ENCODE assay signal across 19 cellular contexts in the genomic region with DNA sequence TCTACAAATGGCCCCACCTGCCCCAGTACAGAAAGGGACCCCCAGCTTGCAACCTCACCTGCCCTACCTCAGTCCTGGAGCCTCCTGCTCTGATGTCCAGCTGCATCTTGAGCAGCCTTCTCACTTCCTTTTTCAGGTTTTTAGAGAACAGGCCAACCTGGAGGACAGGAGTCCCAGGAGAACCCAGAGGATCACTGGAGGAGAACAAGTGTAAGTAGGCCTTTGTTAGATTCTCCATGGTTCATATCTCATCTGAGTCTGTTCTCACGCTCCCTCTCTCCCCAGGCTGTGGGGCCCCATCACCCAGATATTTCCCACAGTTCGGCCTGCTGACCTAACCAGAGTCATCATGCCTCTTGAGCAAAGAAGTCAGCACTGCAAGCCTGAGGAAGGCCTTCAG. TPM values are rescaled to one million over a fixed set of nuclear protein-coding genes. Genes with fewer than 3 reads are reported as not detected.
DNase-seq lines count a peak whose midpoint lies in the region; ATAC-seq and TF ChIP-seq lines count a peak whose summit lies in the region.
"Had no signal": no experiment of that assay in that cellular context is flagged by ENCODE, and none has a peak within 500 bp of the region (broad histone marks: within the 10 kb centered on the region; RNA-seq: fewer than 3 reads in every experiment).

No MANE protein-coding gene starts in this region.

- BruUV-seq in Calu3 (replicated peaks; lab: Mats Ljungman, UMichigan) = no TSS peak

- no peaks in the 10 kb centered on the region for H3K9me3 Mint-ChIP-seq in type B pancreatic cell
- no peaks in the 10 kb centered on the region for H3K9me3 Mint-ChIP-seq in Calu3 (ENCODE audit: low read depth, unreplicated experiment)
- H3K9me3 Mint-ChIP-seq: activated naive CD4-positive, alpha-beta T cell treated with anti-CD3 and anti-CD28 coated beads, Interleukin-2, amount 50 U/mL, for 72 hours; stimulated activated effector memory CD8-positive, alpha-beta T cell treated with anti-CD3 and anti-CD28 coated beads, Interleukin-12 subunit alpha, Interleukin-12 subunit beta, amount 100 ng/mL, for 72 hours had no signal

- H3K27me3 Mint-ChIP-seq in type B pancreatic cell (no peaks in the 10 kb centered on the region), Calu3 (ENCODE audit: unreplicated experiment) (peaks cover 64% of the 10 kb centered on the region)

- H3K27ac Mint-ChIP-seq in type B pancreatic cell (no peak overlapping the region), Calu3 (ENCODE audit: unreplicated experiment) (no peak overlapping the region)
- H3K27ac Mint-ChIP-seq: activated naive CD4-positive, alpha-beta T cell treated with anti-CD3 and anti-CD28 coated beads, Interleukin-2, amount 50 U/mL, for 72 hours; neural progenitor cell; stimulated activated effector memory CD8-positive, alpha-beta T cell treated with anti-CD3 and anti-CD28 coated beads, Interleukin-12 subunit alpha, Interleukin-12 subunit beta, amount 100 ng/mL, for 72 hours had no signal

- TF ChIP-seq CTCF in type B pancreatic cell (conservative IDR thresholded peaks at IDR 0.05) = no peak
- TF ChIP-seq CTCF in Calu3 (IDR thresholded peaks at IDR 0.05; ENCODE audit: unreplicated experiment) = no peak

- CTCF ChIA-PET in Calu3 (lab: Charles Lee) = no interaction called here

- ATAC-seq in GM19043 (IDR thresholded peaks at IDR 0.05; ENCODE audit: low read depth, unreplicated experiment) (peak; percentile 85), GM21786 (IDR thresholded peaks at IDR 0.05; ENCODE audit: unreplicated experiment) (peak; percentile 75), HG03175 (IDR thresholded peaks at IDR 0.05; ENCODE audit: unreplicated experiment) (peak; percentile 81)
- ATAC-seq: activated naive CD4-positive, alpha-beta T cell treated with anti-CD3 and anti-CD28 coated beads, Interleukin-2, amount 50 U/mL, for 72 hours; body of pancreas; stimulated activated effector memory CD8-positive, alpha-beta T cell treated with anti-CD3 and anti-CD28 coated beads, Interleukin-12 subunit alpha, Interleukin-12 subunit beta, amount 100 ng/mL, for 72 hours had no signal

- DNase-seq in type B pancreatic cell (ENCODE audit: extremely low spot score, unreplicated experiment) = no peak
- DNase-seq in Calu3 = no peak
- no peak for DNase-seq in T1000 (lab: John Stamatoyannopoulos, UW)
- DNase-seq in superior temporal gyrus (ENCODE audit: extremely low spot score) = no peak
- DNase-seq: activated CD4-positive, alpha-beta T cell treated with anti-CD3 and anti-CD28 coated beads, Interleukin-2, amount 50 U/mL, for 4 hours; body of pancreas; foreskin fibroblast; kidney glomerular epithelial cell; midbrain; NCI-H1436 treated with DMSO at 0.1 percent for 48 hours; NCI-H226; transverse colon had no signal

- H3K4me1 Mint-ChIP-seq in type B pancreatic cell (ENCODE audit: unreplicated experiment) (no peaks in the 10 kb centered on the region), Calu3 (ENCODE audit: low read depth, unreplicated experiment) (peaks cover 12% of the 10 kb centered on the region)
- H3K4me1 Mint-ChIP-seq: stimulated activated effector memory CD8-positive, alpha-beta T cell treated with anti-CD3 and anti-CD28 coated beads, Interleukin-12 subunit alpha, Interleukin-12 subunit beta, amount 100 ng/mL, for 72 hours had no signal

- no peak overlapping the region for H3K4me3 Mint-ChIP-seq in type B pancreatic cell
- no peak overlapping the region for H3K4me3 Mint-ChIP-seq in Calu3 (ENCODE audit: low read depth, unreplicated experiment)
- H3K4me3 Mint-ChIP-seq: neural progenitor cell; stimulated activated effector memory CD8-positive, alpha-beta T cell treated with anti-CD3 and anti-CD28 coated beads, Interleukin-12 subunit alpha, Interleukin-12 subunit beta, amount 100 ng/mL, for 72 hours had no signal

- intact Hi-C loops in Calu3 (cut with micrococcal nuclease; ENCODE audit: unreplicated experiment) = no loop called here

- H3K36me3 Mint-ChIP-seq in type B pancreatic cell (no peaks in the 10 kb centered on the region), Calu3 (ENCODE audit: insufficient read depth, unreplicated experiment) (no peaks in the 10 kb centered on the region)
- H3K36me3 Mint-ChIP-seq: activated naive CD4-positive, alpha-beta T cell treated with anti-CD3 and anti-CD28 coated beads, Interleukin-2, amount 50 U/mL, for 72 hours; neural progenitor cell; stimulated activated effector memory CD8-positive, alpha-beta T cell treated with anti-CD3 and anti-CD28 coated beads, Interleukin-12 subunit alpha, Interleukin-12 subunit beta, amount 100 ng/mL, for 72 hours had no signal

RNA-seq across cellular contexts. Expression of gene MAGEA11, which starts 3.6 kb away (rescaled TPM):
- total RNA-seq in type B pancreatic cell (ENCODE audit: low replicate concordance) = 0.17 and 0.19 TPM in 2 replicates
- total RNA-seq in Calu3 (2022) = not detected in 2 replicates
- total RNA-seq: activated naive CD4-positive, alpha-beta T cell treated with anti-CD3 and anti-CD28 coated beads, Interleukin-2, amount 50 U/mL, for 72 hours; body of pancreas; endothelial cell of umbilical vein; transverse colon had no signal

RNA-seq across cellular contexts. Expression of gene HSFX1, which starts 58.4 kb away (rescaled TPM):
- 1.00 and 2.4 TPM in 2 replicates for total RNA-seq in type B pancreatic cell (ENCODE audit: low replicate concordance)
- total RNA-seq in Calu3 (2022) = 1.3 and 3.4 TPM in 2 replicates
